In genomic region chr6:156809034-156809433, GRCh38 we compare ENCODE assay signal across 9 cellular contexts. TPM values are rescaled to one million over a fixed set of nuclear protein-coding genes. Genes with fewer than 3 reads are reported as not detected.
A peak's percentile ranks its signal among the peaks of the same experiment; 100 is the strongest.
DNase-seq lines count a peak whose midpoint lies in the region; ATAC-seq and TF ChIP-seq lines count a peak whose summit lies in the region.
"Had no signal": no experiment of that assay in that cellular context is flagged by ENCODE, and none has a peak within 500 bp of the region (broad histone marks: within the 10 kb centered on the region; RNA-seq: fewer than 3 reads in every experiment).

No MANE protein-coding gene starts in this region.

- H3K4me3 ChIP-seq in BJ (ENCODE audit: low read depth, low read length): no peak overlapping the region

- peak; percentile 97 for ATAC-seq in GM19351 (IDR thresholded peaks at IDR 0.05; ENCODE audit: unreplicated experiment)
- ATAC-seq in HG03196 (IDR thresholded peaks at IDR 0.05; ENCODE audit: unreplicated experiment): peak; percentile 81

- no peak for TF ChIP-seq CTCF in BJ (IDR thresholded peaks at IDR 0.05; ENCODE audit: insufficient read depth, low read depth, low read length)

- H3K4me3 Mint-ChIP-seq in activated naive CD8-positive, alpha-beta T cell treated with anti-CD3 and anti-CD28 coated beads for 36 hours: no peak overlapping the region

- peaks cover 23% of the 10 kb centered on the region for H3K36me3 Mint-ChIP-seq in activated naive CD8-positive, alpha-beta T cell treated with anti-CD3 and anti-CD28 coated beads for 36 hours

- H3K36me3 ChIP-seq in BJ (ENCODE audit: control insufficient read depth, insufficient read depth, low read length): no peaks in the 10 kb centered on the region

- peaks cover 73% of the 10 kb centered on the region for H3K4me1 Mint-ChIP-seq in activated naive CD8-positive, alpha-beta T cell treated with anti-CD3 and anti-CD28 coated beads for 36 hours

- CTCF ChIA-PET in BJ (lab: Yijun Ruan, JAX): no interaction called here

- peaks cover 8% of the 10 kb centered on the region for H3K9me3 Mint-ChIP-seq in activated naive CD8-positive, alpha-beta T cell treated with anti-CD3 and anti-CD28 coated beads for 36 hours

- no peaks in the 10 kb centered on the region for H3K27me3 Mint-ChIP-seq in activated naive CD8-positive, alpha-beta T cell treated with anti-CD3 and anti-CD28 coated beads for 36 hours
- H3K27me3 Mint-ChIP-seq: activated naive CD4-positive, alpha-beta T cell treated with anti-CD3 and anti-CD28 coated beads, Interleukin-2, amount 50 U/mL, for 24 hours had no signal

- H3K27ac Mint-ChIP-seq in activated naive CD8-positive, alpha-beta T cell treated with anti-CD3 and anti-CD28 coated beads for 36 hours: peak overlapping the region; percentile 43
- H3K27ac Mint-ChIP-seq: activated naive CD4-positive, alpha-beta T cell treated with anti-CD3 and anti-CD28 coated beads, Interleukin-2, amount 50 U/mL, for 24 hours had no signal

- no peaks in the 10 kb centered on the region for H3K27me3 ChIP-seq in BJ (ENCODE audit: control insufficient read depth, insufficient read depth, low read length)

- DNase-seq in BJ (ENCODE audit: low read depth): peak; percentile 12
- no peak for DNase-seq in activated naive CD8-positive, alpha-beta T cell treated with anti-CD3 and anti-CD28 coated beads for 36 hours
- peak; percentile 35 for DNase-seq in midbrain (lab: John Stamatoyannopoulos, UW)
- no peak for DNase-seq in NCI-H128 (lab: John Stamatoyannopoulos, UW; ENCODE audit: unreplicated experiment)
- no peak for DNase-seq in T-helper 1 cell
- DNase-seq in hippocampal formation (lab: John Stamatoyannopoulos, UW): no peak

- POLR2A ChIA-PET in BJ (lab: Charles Lee): no interaction called here

RNA-seq across cellular contexts. Expression of gene ARID1B, which starts 31.9 kb away (rescaled TPM):
- 14.1 and 17.0 TPM in 2 replicates for polyA plus RNA-seq in BJ (2011; rRNA removed)
- polyA minus RNA-seq in BJ (2011; rRNA and poly(A)+ RNA removed): 102 and 103 TPM in 2 replicates
- total RNA-seq in activated naive CD8-positive, alpha-beta T cell treated with anti-CD3 and anti-CD28 coated beads for 36 hours: 10 to 100 TPM; 40.6 to 41.5 TPM

Comparison
In these comparisons a context has a peak if more than half of its experiments do, and no peak if none do; other contexts are left out.
1. DNase-seq: peak in BJ (single experiment) and midbrain (single experiment); none in activated naive CD8-positive, alpha-beta T cell treated with anti-CD3 and anti-CD28 coated beads for 36 hours (single experiment), NCI-H128 (single experiment), T-helper 1 cell (0 of 5) and hippocampal formation (0 of 2).